20 cellular contexts compared by ENCODE assay signal in genomic region chr2:71611781-71612545, GRCh38.
DNase-seq lines count a peak whose midpoint lies in the region; ATAC-seq and TF ChIP-seq lines count a peak whose summit lies in the region.
"Had no signal": no experiment of that assay in that cellular context is flagged by ENCODE, and none has a peak within 500 bp of the region (broad histone marks: within the 10 kb centered on the region; RNA-seq: fewer than 3 reads in every experiment).

No MANE protein-coding gene starts in this region.

- H3K27ac ChIP-seq in heart left ventricle: no peak overlapping the region
- no peak overlapping the region for H3K27ac ChIP-seq in left ventricle myocardium inferior (replicated peaks)
- no peak overlapping the region for H3K27ac ChIP-seq in adrenal gland
- no peak overlapping the region for H3K27ac ChIP-seq in mesenchymal stem cell (ENCODE audit: low read length, poor library complexity, severe bottlenecking)
- H3K27ac ChIP-seq: hepatocyte, SJSA1 had no signal

- peak overlapping the region; percentile 23 for H2BK15ac ChIP-seq in mesenchymal stem cell (ENCODE audit: low read depth, poor library complexity, severe bottlenecking)

- H3K9me3 Mint-ChIP-seq in type B pancreatic cell: no peaks in the 10 kb centered on the region
- H3K9me3 Mint-ChIP-seq: CD8-positive, alpha-beta T cell had no signal

- DNase-seq in heart left ventricle (peak in 3 of 5 donors; percentile 2 to 34 (median 10)), left ventricle myocardium inferior (no peak), adrenal gland (peak in 4 of 7 donors; percentile 4 to 30 (median 12)), mesenchymal stem cell (no peak), type B pancreatic cell (ENCODE audit: extremely low spot score, unreplicated experiment) (peak; percentile 57), BE2C (no peak), GF-D8 (lab: John Stamatoyannopoulos, UW) (no peak)
- DNase-seq: islet precursor cell, KBM-7, MV-4-11, NCI-H187 treated with DMSO at 0.1 percent for 48 hours, NCI-H226, PC-3, retina had no signal

- H3K36me3 ChIP-seq in heart left ventricle (peaks cover 0 to 28% (median 13%) of the 10 kb centered on the region in 9 donors), left ventricle myocardium inferior (peaks cover 17% of the 10 kb centered on the region), adrenal gland (replicated peaks in 1 of 2) (no peaks in the 10 kb centered on the region), mesenchymal stem cell (ENCODE audit: control insufficient read depth in 1 of 2, insufficient read depth in 2 of 2, low read depth in 1 of 2, low read length in 2 of 2) (peaks cover 0 to 81% of the 10 kb centered on the region in 2 experiments), BE2C (no peaks in the 10 kb centered on the region)
- H3K36me3 ChIP-seq: thoracic aorta had no signal

- H3K9me3 ChIP-seq in heart left ventricle (no peaks in the 10 kb centered on the region), left ventricle myocardium inferior (replicated peaks) (no peaks in the 10 kb centered on the region), adrenal gland (replicated peaks in 1 of 3) (no peaks in the 10 kb centered on the region), mesenchymal stem cell (ENCODE audit: control insufficient read depth, low read length) (no peaks in the 10 kb centered on the region), BE2C (no peaks in the 10 kb centered on the region)
- H3K9me3 ChIP-seq: SJSA1, thoracic aorta had no signal

- no peak overlapping the region for H3K4me3 Mint-ChIP-seq in type B pancreatic cell
- H3K4me3 Mint-ChIP-seq: CD8-positive, alpha-beta T cell had no signal

- no peak overlapping the region for H3K4me2 ChIP-seq in mesenchymal stem cell (ENCODE audit: low read length, poor library complexity, severe bottlenecking)
- H3K4me2 ChIP-seq: hepatocyte had no signal

- no peak overlapping the region for H3K4ac ChIP-seq in mesenchymal stem cell (ENCODE audit: low read depth in 1 of 2, low read length in 2 of 2)

- H4K8ac ChIP-seq in mesenchymal stem cell (ENCODE audit: low read length): no peak overlapping the region

- H3K79me1 ChIP-seq in mesenchymal stem cell (replicated peaks; ENCODE audit: low read length, poor library complexity, severe bottlenecking): peaks cover 8% of the 10 kb centered on the region

- H3K27ac Mint-ChIP-seq in type B pancreatic cell: no peak overlapping the region
- H3K27ac Mint-ChIP-seq: CD8-positive, alpha-beta T cell had no signal

- H3K4me3 ChIP-seq in heart left ventricle (no peak overlapping the region), left ventricle myocardium inferior (no peak overlapping the region), adrenal gland (no peak overlapping the region), mesenchymal stem cell (ENCODE audit: insufficient read depth in 1 of 2, low read depth in 1 of 2, low read length in 2 of 2) (no peak overlapping the region), BE2C (ENCODE audit: low read depth, low read length) (no peak overlapping the region)
- H3K4me3 ChIP-seq: hepatocyte, SJSA1, thoracic aorta had no signal

- no peak overlapping the region for H3K14ac ChIP-seq in mesenchymal stem cell (ENCODE audit: low read length in 2 of 2)

- no peak overlapping the region for H2BK120ac ChIP-seq in mesenchymal stem cell (ENCODE audit: low read depth, low read length)

- no peak overlapping the region for H3K18ac ChIP-seq in mesenchymal stem cell (ENCODE audit: low read depth in 1 of 2, low read length in 2 of 2)

- intact Hi-C loops in heart left ventricle (cut with DNase I) (loop anchor here in 9 of 10 donors (5.0 to 10.0 kb wide), 7 partner anchors 35 to 540 kb away; partner anchors contain the start of gene CYP26B1 (in 4 of the 9)), left ventricle myocardium inferior (cut with micrococcal nuclease) (no loop called here), adrenal gland (cut with DNase I) (loop anchor here in 1 of 2 donors (5.0 kb wide), 1 partner anchor 185 kb away; no protein-coding TSS in a partner anchor)

- H3K4me1 Mint-ChIP-seq in type B pancreatic cell (ENCODE audit: unreplicated experiment): peaks cover 7% of the 10 kb centered on the region

- TF ChIP-seq POLR2A in heart left ventricle (IDR thresholded peaks at IDR 0.05) (no peak), adrenal gland (IDR thresholded peaks at IDR 0.05) (no peak)

- no peak for TF ChIP-seq CTCF in heart left ventricle (IDR thresholded peaks at IDR 0.05)
- no peak for TF ChIP-seq CTCF in left ventricle myocardium inferior (IDR thresholded peaks at IDR 0.05; ENCODE audit: borderline replicate concordance)
- TF ChIP-seq CTCF in adrenal gland (IDR thresholded peaks at IDR 0.05): no peak
- no peak for TF ChIP-seq CTCF in type B pancreatic cell (conservative IDR thresholded peaks at IDR 0.05)
- TF ChIP-seq CTCF in BE2C (IDR thresholded peaks at IDR 0.05; ENCODE audit: low read depth, low read length): no peak

- no peak overlapping the region for H2AFZ ChIP-seq in mesenchymal stem cell (ENCODE audit: low read depth, low read length)
- H2AFZ ChIP-seq: hepatocyte had no signal

- H3K4me1 ChIP-seq in heart left ventricle (peaks cover 18 to 49% (median 33%) of the 10 kb centered on the region in 12 donors), left ventricle myocardium inferior (peaks cover 45% of the 10 kb centered on the region), adrenal gland (replicated peaks in 1 of 2) (peaks cover 23 to 34% of the 10 kb centered on the region in 2 donors), mesenchymal stem cell (ENCODE audit: control insufficient read depth, insufficient read depth, low read depth, low read length) (peaks cover 2% of the 10 kb centered on the region), BE2C (no peaks in the 10 kb centered on the region)
- H3K4me1 ChIP-seq: SJSA1 had no signal

- 96 to 98% (median 98%) methylated on average over 14 to 15 of the region's 15 CpGs for WGBS in heart left ventricle, 4 donors
- WGBS in adrenal gland, 4 donors: 96 to 99% (median 97%) methylated on average over 13 to 15 of the region's 15 CpGs
- 93% methylated on average over 15 of the region's 15 CpGs for WGBS in mesenchymal stem cell

- no peak overlapping the region for H4K91ac ChIP-seq in mesenchymal stem cell (ENCODE audit: low read length)

- no peak overlapping the region for H2BK12ac ChIP-seq in mesenchymal stem cell (ENCODE audit: low read length in 2 of 2)

- no peak overlapping the region for H3K23ac ChIP-seq in mesenchymal stem cell (ENCODE audit: low read length in 2 of 2)

- H2AK5ac ChIP-seq in mesenchymal stem cell (ENCODE audit: low read length, severe bottlenecking): no peak overlapping the region

- H3K36me3 Mint-ChIP-seq in type B pancreatic cell: no peaks in the 10 kb centered on the region
- H3K36me3 Mint-ChIP-seq: CD8-positive, alpha-beta T cell had no signal

- H2BK5ac ChIP-seq in mesenchymal stem cell (ENCODE audit: low read depth, low read length, poor library complexity, severe bottlenecking): no peak overlapping the region

- no peak overlapping the region for H3K9ac ChIP-seq in mesenchymal stem cell (ENCODE audit: low read length)

- peaks cover 10% of the 10 kb centered on the region for H3K27me3 Mint-ChIP-seq in type B pancreatic cell

- no peak for ATAC-seq in heart left ventricle
- ATAC-seq in HG03571 (IDR thresholded peaks at IDR 0.05; ENCODE audit: unreplicated experiment): no peak
- ATAC-seq: activated CD4-positive, CD25-positive, alpha-beta regulatory T cell treated with anti-CD3 and anti-CD28 coated beads, Interleukin-2, amount 50 U/mL, for 24 hours; CD8-positive, alpha-beta T cell; PC-3 had no signal

- H3K27me3 ChIP-seq in heart left ventricle (no peaks in the 10 kb centered on the region), left ventricle myocardium inferior (ENCODE audit: low read depth) (no peaks in the 10 kb centered on the region), adrenal gland (no peaks in the 10 kb centered on the region), mesenchymal stem cell (ENCODE audit: control insufficient read depth in 1 of 2, insufficient read depth in 1 of 2, low read length in 2 of 2) (peaks cover 0 to 45% of the 10 kb centered on the region in 2 experiments), BE2C (no peaks in the 10 kb centered on the region)
- H3K27me3 ChIP-seq: SJSA1 had no signal

Comparison
In these comparisons a context has a peak if more than half of its experiments do, and no peak if none do; other contexts are left out.
1. DNase-seq: peak in heart left ventricle (3 of 5), adrenal gland (4 of 7) and type B pancreatic cell (single experiment); none in left ventricle myocardium inferior (single experiment), mesenchymal stem cell (single experiment), BE2C (single experiment) and GF-D8 (single experiment).